37 cellular contexts compared by ENCODE assay signal in genomic region chr16:27806388-27806787, GRCh38.
"Had no signal": no experiment of that assay in that cellular context is flagged by ENCODE, and none has a peak within 500 bp of the region (broad histone marks: within the 10 kb centered on the region; RNA-seq: fewer than 3 reads in every experiment).

No MANE protein-coding gene starts in this region.

- H3K27me3 ChIP-seq: body of pancreas had no signal

- H3K36me3 ChIP-seq: adrenal gland, brain microvascular endothelial cell, breast epithelium had no signal

- H3K4me1 ChIP-seq: adrenal gland, body of pancreas, breast epithelium had no signal

- H3K4me1 Mint-ChIP-seq: activated B cell treated with CpG ODN at 0.5 μM for 24 hours; activated naive CD8-positive, alpha-beta T cell treated with anti-CD3 and anti-CD28 coated beads for 36 hours had no signal

- DNase-seq: activated B cell treated with CpG ODN at 0.5 μM for 24 hours; activated CD4-positive, alpha-beta memory T cell treated with anti-CD3 and anti-CD28 coated beads for 36 hours; activated CD4-positive, alpha-beta T cell treated with anti-CD3 and anti-CD28 coated beads for 4 hours; activated CD4-positive, alpha-beta T cell treated with anti-CD3 and anti-CD28 coated beads, Interleukin-2, amount 10 ng/mL, durations not matched to agents 24 days and 14 days; activated CD4-positive, alpha-beta T cell treated with anti-CD3 and anti-CD28 coated beads, Interleukin-2, amount 50 U/mL, for 1 hour; activated CD4-positive, alpha-beta T cell treated with anti-CD3 and anti-CD28 coated beads, Interleukin-2, amount 50 U/mL, for 4 hours; activated CD4-positive, CD25-positive, alpha-beta regulatory T cell treated with anti-CD3 and anti-CD28 coated beads, Interleukin-2, amount 50 U/mL, for 72 hours; activated CD8-positive, alpha-beta memory T cell treated with anti-CD3 and anti-CD28 coated beads, Interleukin-2, amount 50 U/mL, for 4 hours; activated CD8-positive, alpha-beta T cell treated with anti-CD3 and anti-CD28 coated beads for 36 hours; activated effector memory CD4-positive, alpha-beta T cell treated with anti-CD3 and anti-CD28 coated beads, Interleukin-2, amount 50 U/mL, for 16 hours; activated gamma-delta T cell treated with Interleukin-2 at 50 U/mL for 16 hours; activated naive CD4-positive, alpha-beta T cell; activated naive CD4-positive, alpha-beta T cell treated with anti-CD3 and anti-CD28 coated beads for 36 hours; activated naive CD4-positive, alpha-beta T cell treated with anti-CD3 and anti-CD28 coated beads, Interleukin-2, amount 50 U/mL, for 16 hours; activated naive CD8-positive, alpha-beta T cell treated with anti-CD3 and anti-CD28 coated beads for 36 hours; activated T-cell treated with anti-CD3 and anti-CD28 coated beads for 4 hours; activated T-cell treated with anti-CD3 and anti-CD28 coated beads, Interleukin-2, amount 50 U/mL, for 1 hour; activated T-cell treated with anti-CD3 and anti-CD28 coated beads, Interleukin-2, amount 50 U/mL, for 4 hours; activated T-cell treated with anti-CD3 and anti-CD28 coated beads, Interleukin-2, amount 50 U/mL, for 72 hours; adrenal gland; amniotic stem cell; aorta; body of pancreas; brain microvascular endothelial cell; central memory CD4-positive, alpha-beta T cell; T-helper 1 cell; T-helper 2 cell; T-helper 9 cell had no signal

- H3K27ac ChIP-seq: adrenal gland, body of pancreas, brain microvascular endothelial cell, breast epithelium, VCaP had no signal

- H3K9me3 Mint-ChIP-seq: activated B cell treated with CpG ODN at 0.5 μM for 24 hours; activated CD4-positive, alpha-beta memory T cell treated with anti-CD3 and anti-CD28 coated beads for 36 hours; activated CD4-positive, alpha-beta T cell treated with anti-CD3 and anti-CD28 coated beads, Interleukin-2, amount 10 ng/mL, durations not matched to agents 24 days and 14 days; activated CD8-positive, alpha-beta T cell treated with anti-CD3 and anti-CD28 coated beads for 36 hours; activated naive CD4-positive, alpha-beta T cell treated with anti-CD3 and anti-CD28 coated beads for 36 hours; activated naive CD4-positive, alpha-beta T cell treated with anti-CD3 and anti-CD28 coated beads, Interleukin-2, amount 50 U/mL, for 72 hours; activated naive CD8-positive, alpha-beta T cell treated with anti-CD3 and anti-CD28 coated beads for 36 hours; activated T-cell treated with anti-CD3 and anti-CD28 coated beads, Interleukin-2, amount 50 U/mL, for 4 hours; activated T-cell treated with anti-CD3 and anti-CD28 coated beads, Interleukin-2, amount 50 U/mL, for 72 hours; activated T-helper 1 cell treated with anti-CD3 and anti-CD28 coated beads, Interleukin-12 subunit alpha, Interleukin-12 subunit beta, Interleukin-2, Interleukin-4 antibody, amounts not matched to agents 30 ng/mL and 10 ng/mL and 1 ng/mL, durations not matched to agents 14 hours and 24 hours and 36 hours; activated T-helper 17 cell treated with anti-CD3 and anti-CD28 coated beads, Interleukin-2, amount 50 U/mL, for 72 hours; T-helper 1 cell treated with Interleukin-12 subunit alpha and Interleukin-12 subunit beta and Interleukin-4 antibody, amounts not matched to agents 30 μg/mL and 1 μg/mL, for 36 hours; T-helper 2 cell treated with Interferon-gamma antibody and Interleukin-4, amounts not matched to agents 5 μg/mL and 100 μg/mL, for 36 hours had no signal

- H3K9me3 ChIP-seq: adrenal gland, body of pancreas had no signal

- H3K4me3 Mint-ChIP-seq: activated B cell treated with CpG ODN at 0.5 μM for 24 hours; activated CD4-positive, alpha-beta memory T cell treated with anti-CD3 and anti-CD28 coated beads for 36 hours; activated CD4-positive, alpha-beta T cell treated with anti-CD3 and anti-CD28 coated beads, Interleukin-2, amount 10 ng/mL, durations not matched to agents 24 days and 14 days; activated CD8-positive, alpha-beta T cell treated with anti-CD3 and anti-CD28 coated beads for 36 hours; activated naive CD4-positive, alpha-beta T cell treated with anti-CD3 and anti-CD28 coated beads for 36 hours; activated naive CD8-positive, alpha-beta T cell treated with anti-CD3 and anti-CD28 coated beads for 36 hours; activated T-cell treated with anti-CD3 and anti-CD28 coated beads, Interleukin-2, amount 50 U/mL, for 4 hours; activated T-cell treated with anti-CD3 and anti-CD28 coated beads, Interleukin-2, amount 50 U/mL, for 72 hours; activated T-helper 1 cell treated with anti-CD3 and anti-CD28 coated beads, Interleukin-12 subunit alpha, Interleukin-12 subunit beta, Interleukin-2, Interleukin-4 antibody, amounts not matched to agents 30 ng/mL and 10 ng/mL and 1 ng/mL, durations not matched to agents 14 hours and 24 hours and 36 hours; activated T-helper 17 cell treated with anti-CD3 and anti-CD28 coated beads, Interleukin-2, amount 50 U/mL, for 72 hours; T-helper 1 cell treated with Interleukin-12 subunit alpha and Interleukin-12 subunit beta and Interleukin-4 antibody, amounts not matched to agents 30 μg/mL and 1 μg/mL, for 36 hours; T-helper 2 cell treated with Interferon-gamma antibody and Interleukin-4, amounts not matched to agents 5 μg/mL and 100 μg/mL, for 36 hours had no signal

- H3K36me3 Mint-ChIP-seq: activated CD4-positive, alpha-beta memory T cell treated with anti-CD3 and anti-CD28 coated beads for 36 hours; activated naive CD4-positive, alpha-beta T cell treated with anti-CD3 and anti-CD28 coated beads, Interleukin-2, amount 50 U/mL, for 72 hours; activated naive CD8-positive, alpha-beta T cell treated with anti-CD3 and anti-CD28 coated beads for 36 hours had no signal

- H3K27ac Mint-ChIP-seq: activated B cell treated with CpG ODN at 0.5 μM for 24 hours; activated CD4-positive, alpha-beta memory T cell treated with anti-CD3 and anti-CD28 coated beads for 36 hours; activated CD4-positive, alpha-beta T cell treated with anti-CD3 and anti-CD28 coated beads, Interleukin-2, amount 10 ng/mL, durations not matched to agents 24 days and 14 days; activated CD8-positive, alpha-beta T cell treated with anti-CD3 and anti-CD28 coated beads for 36 hours; activated naive CD4-positive, alpha-beta T cell treated with anti-CD3 and anti-CD28 coated beads for 36 hours; activated naive CD4-positive, alpha-beta T cell treated with anti-CD3 and anti-CD28 coated beads, Interleukin-2, amount 50 U/mL, for 72 hours; activated naive CD8-positive, alpha-beta T cell treated with anti-CD3 and anti-CD28 coated beads for 36 hours; activated T-cell treated with anti-CD3 and anti-CD28 coated beads, Interleukin-2, amount 50 U/mL, for 72 hours; activated T-helper 1 cell treated with anti-CD3 and anti-CD28 coated beads, Interleukin-12 subunit alpha, Interleukin-12 subunit beta, Interleukin-2, Interleukin-4 antibody, amounts not matched to agents 30 ng/mL and 10 ng/mL and 1 ng/mL, durations not matched to agents 14 hours and 24 hours and 36 hours; activated T-helper 17 cell treated with anti-CD3 and anti-CD28 coated beads, Interleukin-2, amount 50 U/mL, for 72 hours; T-helper 1 cell treated with Interleukin-12 subunit alpha and Interleukin-12 subunit beta and Interleukin-4 antibody, amounts not matched to agents 30 μg/mL and 1 μg/mL, for 36 hours; T-helper 2 cell treated with Interferon-gamma antibody and Interleukin-4, amounts not matched to agents 5 μg/mL and 100 μg/mL, for 36 hours had no signal

- H3K4me3 ChIP-seq: adrenal gland, body of pancreas, breast epithelium had no signal

- FAIRE-seq: astrocyte, TTC549 had no signal

- ATAC-seq: activated CD8-positive, alpha-beta T cell treated with anti-CD3 and anti-CD28 coated beads for 36 hours; activated naive CD4-positive, alpha-beta T cell treated with anti-CD3 and anti-CD28 coated beads, Interleukin-2, amount 50 U/mL, for 72 hours; activated T-cell treated with anti-CD3 and anti-CD28 coated beads, Interleukin-2, amount 50 U/mL, for 4 hours; activated T-cell treated with anti-CD3 and anti-CD28 coated beads, Interleukin-2, amount 50 U/mL, for 72 hours; activated T-helper 17 cell treated with anti-CD3 and anti-CD28 coated beads, Interleukin-2, amount 50 U/mL, for 72 hours; body of pancreas had no signal
